Comparison of ENCODE assay signal across 6 cellular contexts in genomic region chr17:50534222-50534978, GRCh38.
DNase-seq lines count a peak whose midpoint lies in the region; ATAC-seq and TF ChIP-seq lines count a peak whose summit lies in the region.

No MANE protein-coding gene starts in this region.

- no peaks in the 10 kb centered on the region for H3K9me2 ChIP-seq in OCI-LY1 (ENCODE audit: low read depth, low read length)

- peak; percentile 26 for TF ChIP-seq CTCF in OCI-LY1 (IDR thresholded peaks at IDR 0.05; ENCODE audit: low read length)

- H3K36me3 ChIP-seq in OCI-LY1 (ENCODE audit: insufficient read depth, low read length) = no peaks in the 10 kb centered on the region
- no peaks in the 10 kb centered on the region for H3K36me3 ChIP-seq in iPS-15b (ENCODE audit: control insufficient read depth, insufficient read depth, low read length)

- no peak overlapping the region for H3K9ac ChIP-seq in OCI-LY1 (ENCODE audit: low read length)
- no peak overlapping the region for H3K9ac ChIP-seq in iPS-15b (ENCODE audit: low read depth, low read length)

- H3K9me3 ChIP-seq in OCI-LY1 (ENCODE audit: low read length) (no peaks in the 10 kb centered on the region), iPS-15b (ENCODE audit: control insufficient read depth, insufficient read depth, low read length) (no peaks in the 10 kb centered on the region)

- H4K20me1 ChIP-seq in OCI-LY1 (ENCODE audit: insufficient read depth, low read length) = no peaks in the 10 kb centered on the region

- no peak overlapping the region for H2AFZ ChIP-seq in OCI-LY1 (ENCODE audit: low read length)

- ATAC-seq in HG03039 (IDR thresholded peaks at IDR 0.05; ENCODE audit: unreplicated experiment) (no peak), HG03097 (IDR thresholded peaks at IDR 0.05; ENCODE audit: low FRiP score, unreplicated experiment) (no peak)

- H3F3A ChIP-seq in OCI-LY1 (ENCODE audit: insufficient read depth, low read length) = no peaks in the 10 kb centered on the region

- DNase-seq in ACHN = peak; percentile 74
- DNase-seq in UCSD-AML1 (lab: John Stamatoyannopoulos, UW; ENCODE audit: unreplicated experiment) = no peak

- no peak overlapping the region for H3K4me2 ChIP-seq in OCI-LY1 (ENCODE audit: low read length)

- H3K4me3 ChIP-seq in OCI-LY1 (ENCODE audit: low read depth, low read length, poor library complexity, severe bottlenecking) (no peak overlapping the region), iPS-15b (ENCODE audit: low read depth, low read length) (peak overlapping the region; percentile 59)

- in situ Hi-C loops in ACHN (cut with HindIII; ENCODE audit: low pct_ligation_motif_present, low pct_unique_long_range_greater_than_20kb, low sequenced_read_pairs) = no loop called here

- no peaks in the 10 kb centered on the region for H3K79me2 ChIP-seq in OCI-LY1 (ENCODE audit: insufficient read depth, low read length)

- H3K27me3 ChIP-seq in OCI-LY1 (ENCODE audit: insufficient read depth, low read length) (peaks cover 10% of the 10 kb centered on the region; the same call in 1 of the 2 replicates), iPS-15b (ENCODE audit: control insufficient read depth, insufficient read depth, low read length) (peaks cover 37% of the 10 kb centered on the region)

- no peaks in the 10 kb centered on the region for H3K4me1 ChIP-seq in OCI-LY1 (ENCODE audit: insufficient read depth, low read length, severe bottlenecking)
- peaks cover 12% of the 10 kb centered on the region for H3K4me1 ChIP-seq in iPS-15b (ENCODE audit: control insufficient read depth, insufficient read depth, low read length)

- no peak overlapping the region for H3K27ac ChIP-seq in OCI-LY1 (ENCODE audit: low read depth, low read length, poor library complexity, severe bottlenecking)
